In the genomic region with DNA sequence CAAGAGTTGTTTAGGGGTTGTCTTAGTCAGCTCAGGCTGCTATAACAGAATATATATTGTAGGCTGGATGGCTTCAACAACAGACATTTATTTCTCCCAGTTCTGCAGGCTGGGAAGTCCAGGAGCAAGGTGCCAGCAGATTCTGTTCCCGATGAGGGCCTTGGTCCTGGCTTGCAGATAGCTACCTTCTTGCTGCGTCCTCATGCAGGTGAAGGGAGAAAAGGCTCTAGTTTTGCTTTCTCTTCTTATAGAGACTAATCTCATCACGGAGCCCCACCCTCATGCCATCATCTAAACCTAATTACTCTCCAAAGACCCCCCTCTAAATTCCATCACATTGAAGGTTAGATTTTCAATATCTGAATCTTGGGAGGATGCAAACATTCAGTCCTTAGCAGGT, we compare ENCODE assay signal across 16 cellular contexts.
DNase-seq lines count a peak whose midpoint lies in the region; ATAC-seq, FAIRE-seq and TF ChIP-seq lines count a peak whose summit lies in the region.
"Had no signal": no experiment of that assay in that cellular context is flagged by ENCODE, and none has a peak within 500 bp of the region (broad histone marks: within the 10 kb centered on the region; RNA-seq: fewer than 3 reads in every experiment).

No MANE protein-coding gene starts in this region.

- peak overlapping the region; percentile 35 for H3K23ac ChIP-seq in IMR-90 (ENCODE audit: low read depth, low read length)
- no peak overlapping the region for H3K23ac ChIP-seq in trophoblast cell (ENCODE audit: low read length)

- H3K4ac ChIP-seq in IMR-90 (ENCODE audit: low read depth, low read length): peak overlapping the region; percentile 82; the same call in 1 of the 2 replicates
- H3K4ac ChIP-seq in trophoblast cell (ENCODE audit: low read depth, low read length): no peak overlapping the region

- no TSS peak for BruUV-seq in IMR-90 (replicated peaks; lab: Mats Ljungman, UMichigan)

- no peak for TF ChIP-seq POLR2A in IMR-90 (IDR thresholded peaks at IDR 0.05; ENCODE audit: low read depth, low read length)
- no peak for TF ChIP-seq POLR2A in body of pancreas (IDR thresholded peaks at IDR 0.05)

- peaks cover 12% of the 10 kb centered on the region for H3F3A ChIP-seq in smooth muscle cell (ENCODE audit: low read depth)

- no peak overlapping the region for H2BK12ac ChIP-seq in trophoblast cell (ENCODE audit: low read length)

- POLR2A ChIA-PET in activated CD4-positive, alpha-beta T cell treated with anti-CD3 and anti-CD28 coated beads, Interleukin-2, amount 10 ng/mL, durations not matched to agents 7 days and 5 days (lab: Charles Lee): no interaction called here
- POLR2A ChIA-PET in IMR-90 (lab: Charles Lee; ENCODE audit: unreplicated experiment): no interaction called here

- H3K27me3 ChIP-seq in IMR-90 (ENCODE audit: control insufficient read depth, insufficient read depth, low read length) (no peaks in the 10 kb centered on the region), body of pancreas (no peaks in the 10 kb centered on the region), smooth muscle cell (ENCODE audit: low read depth) (no peaks in the 10 kb centered on the region), trophoblast cell (ENCODE audit: insufficient read depth, low read length) (no peaks in the 10 kb centered on the region)

- no peak overlapping the region for H2AK9ac ChIP-seq in IMR-90 (replicated peaks; ENCODE audit: low read depth, low read length, poor library complexity)

- H2BK20ac ChIP-seq in IMR-90 (ENCODE audit: low read depth, low read length): peak overlapping the region; percentile 83; the same call in 1 of the 2 replicates

- no CpG with 5 or more reads among the region's 3 CpGs for WGBS in IMR-90 (ENCODE audit: extremely low coverage in 2 of 2, insufficient read length in 1 of 2), 2 experiments
- 70 to 73% methylated on average over 3 of the region's 3 CpGs for WGBS in body of pancreas, 2 donors
- 98% methylated on average over 3 of the region's 3 CpGs for WGBS in smooth muscle cell (ENCODE audit: low lambda C conversion rate)
- WGBS in trophoblast cell (ENCODE audit: extremely low coverage, insufficient coverage, insufficient read length): no CpG with 5 or more reads among the region's 3 CpGs

- dilution Hi-C loops in IMR-90 (cut with HindIII; ENCODE audit: low sequenced_read_pairs, unreplicated experiment): no loop called here

- no peak overlapping the region for H3K56ac ChIP-seq in IMR-90 (ENCODE audit: extremely low read depth, insufficient read depth, low read length)

- H3K27ac ChIP-seq in IMR-90 (ENCODE audit: insufficient read depth, low read length) (no peak overlapping the region), body of pancreas (peak overlapping the region in 3 of 4 donors; percentile 45 to 94 (median 86)), smooth muscle cell (ENCODE audit: low read depth) (no peak overlapping the region), trophoblast cell (ENCODE audit: low read depth, low read length) (no peak overlapping the region)
- H3K27ac ChIP-seq: VCaP had no signal

- H2AFZ ChIP-seq in IMR-90 (replicated peaks; ENCODE audit: low read length, poor library complexity) (no peak overlapping the region), smooth muscle cell (ENCODE audit: low read depth) (no peak overlapping the region), trophoblast cell (ENCODE audit: insufficient read depth, low read length, poor library complexity) (no peak overlapping the region)

- no peaks in the 10 kb centered on the region for H3K79me2 ChIP-seq in smooth muscle cell (ENCODE audit: low read depth)
- peaks cover 2% of the 10 kb centered on the region for H3K79me2 ChIP-seq in trophoblast cell (ENCODE audit: control insufficient read depth, insufficient read depth, low read length, poor library complexity)

- H2BK5ac ChIP-seq in IMR-90 (ENCODE audit: low read depth, low read length, poor library complexity, severe bottlenecking) (no peak overlapping the region), trophoblast cell (ENCODE audit: low read depth, low read length, poor library complexity) (no peak overlapping the region)

- H2AK5ac ChIP-seq in IMR-90 (ENCODE audit: low read depth, low read length) (peak overlapping the region; percentile 80; the same call in 1 of the 2 replicates), trophoblast cell (ENCODE audit: low read length) (no peak overlapping the region)

- DNase-seq in activated CD4-positive, alpha-beta T cell treated with anti-CD3 and anti-CD28 coated beads, Interleukin-2, amount 10 ng/mL, durations not matched to agents 7 days and 5 days: no peak
- DNase-seq in activated CD4-positive, alpha-beta T cell treated with anti-CD3 and anti-CD28 coated beads for 1 hour: no peak
- DNase-seq in IMR-90 (no peak), body of pancreas (no peak), smooth muscle cell (lab: John Stamatoyannopoulos, UW; ENCODE audit: unreplicated experiment) (no peak), urothelium cell line (ENCODE audit: low spot score) (no peak), NCI-H1436 treated with DMSO at 0.1 percent for 48 hours (lab: John Stamatoyannopoulos, UW) (no peak), trophoblast cell (no peak)
- DNase-seq: effector memory CD8-positive, alpha-beta T cell; mesenchymal stem cell; NCI-H1048 had no signal

- H2BK15ac ChIP-seq in IMR-90 (ENCODE audit: low read depth, low read length): no peak overlapping the region

- H3K18ac ChIP-seq in IMR-90 (ENCODE audit: low read depth, low read length) (no peak overlapping the region), trophoblast cell (ENCODE audit: low read length) (no peak overlapping the region)

- no peak overlapping the region for H4K12ac ChIP-seq in trophoblast cell (ENCODE audit: low read depth, low read length)

- H3K9ac ChIP-seq in IMR-90 (ENCODE audit: low read depth, low read length) (no peak overlapping the region), smooth muscle cell (ENCODE audit: low read depth) (no peak overlapping the region), trophoblast cell (ENCODE audit: low read length) (no peak overlapping the region)

- ATAC-seq in IMR-90 (ENCODE audit: low read depth): no peak
- ATAC-seq in body of pancreas: no peak

- H4K91ac ChIP-seq in IMR-90 (ENCODE audit: insufficient read depth, low read depth, low read length) (no peak overlapping the region), trophoblast cell (ENCODE audit: low read depth, low read length) (no peak overlapping the region)

- TF ChIP-seq CTCF in IMR-90 (conservative IDR thresholded peaks at IDR 0.05; ENCODE audit: low read depth, low read length): no peak
- no peak for TF ChIP-seq CTCF in body of pancreas (IDR thresholded peaks at IDR 0.05)
- no peak for TF ChIP-seq CTCF in smooth muscle cell (IDR thresholded peaks at IDR 0.05; ENCODE audit: borderline replicate concordance, insufficient read depth, poor library complexity, severe bottlenecking)

- H3K27me3 Mint-ChIP-seq in activated CD4-positive, alpha-beta T cell treated with anti-CD3 and anti-CD28 coated beads, Interleukin-2, amount 10 ng/mL, durations not matched to agents 7 days and 5 days: no peaks in the 10 kb centered on the region

- H3K14ac ChIP-seq in IMR-90 (replicated peaks; ENCODE audit: low read depth, low read length): no peak overlapping the region
- H3K14ac ChIP-seq in trophoblast cell (ENCODE audit: low read length): no peak overlapping the region

- H4K8ac ChIP-seq in IMR-90 (ENCODE audit: low read depth in 2 of 2, low read length in 2 of 2) (no peak overlapping the region; a peak in 2 of 4 replicates), trophoblast cell (ENCODE audit: low read depth, low read length) (no peak overlapping the region)

- H3K36me3 Mint-ChIP-seq in activated CD4-positive, alpha-beta T cell treated with anti-CD3 and anti-CD28 coated beads, Interleukin-2, amount 10 ng/mL, durations not matched to agents 7 days and 5 days (ENCODE audit: low read depth): no peaks in the 10 kb centered on the region

- H3K79me1 ChIP-seq in IMR-90 (ENCODE audit: low read depth in 1 of 2, low read length in 2 of 2) (peaks cover 0 to 4% of the 10 kb centered on the region in 2 experiments; a peak in 1 of 4 replicates), trophoblast cell (ENCODE audit: low read length) (peaks cover 14% of the 10 kb centered on the region)

- H3K4me1 Mint-ChIP-seq in activated CD4-positive, alpha-beta T cell treated with anti-CD3 and anti-CD28 coated beads, Interleukin-2, amount 10 ng/mL, durations not matched to agents 7 days and 5 days: peaks cover 60% of the 10 kb centered on the region

- H3K4me3 ChIP-seq in IMR-90 (ENCODE audit: insufficient read depth, low read depth, low read length): no peak overlapping the region
- no peak overlapping the region for H3K4me3 ChIP-seq in body of pancreas
- H3K4me3 ChIP-seq in smooth muscle cell: no peak overlapping the region
- H3K4me3 ChIP-seq in trophoblast cell (ENCODE audit: low read depth, low read length): no peak overlapping the region

- CTCF ChIA-PET in activated CD4-positive, alpha-beta T cell treated with anti-CD3 and anti-CD28 coated beads, Interleukin-2, amount 10 ng/mL, durations not matched to agents 7 days and 5 days (lab: Charles Lee): interaction anchor here (1.2 to 3.7 kb wide), 4 partner anchors 10 to 67 kb away, joined by 3 to 15 read pairs (median 6); no protein-coding TSS in a partner anchor
- CTCF ChIA-PET in IMR-90 (lab: Yijun Ruan, JAX): no interaction called here

- H3K9me3 Mint-ChIP-seq in activated CD4-positive, alpha-beta T cell treated with anti-CD3 and anti-CD28 coated beads, Interleukin-2, amount 10 ng/mL, durations not matched to agents 7 days and 5 days: no peaks in the 10 kb centered on the region
- H3K9me3 Mint-ChIP-seq: effector memory CD8-positive, alpha-beta T cell had no signal

- peaks cover 25% of the 10 kb centered on the region for H3K9me1 ChIP-seq in IMR-90 (ENCODE audit: insufficient read depth, low read length)

- H4K20me1 ChIP-seq in IMR-90 (ENCODE audit: insufficient read depth, low read length) (no peaks in the 10 kb centered on the region), smooth muscle cell (ENCODE audit: low read depth) (no peaks in the 10 kb centered on the region)

- H3K9me3 ChIP-seq in IMR-90 (ENCODE audit: control insufficient read depth, insufficient read depth, low read length) (no peaks in the 10 kb centered on the region), body of pancreas (no peaks in the 10 kb centered on the region), smooth muscle cell (replicated peaks; ENCODE audit: low read depth) (no peaks in the 10 kb centered on the region), trophoblast cell (ENCODE audit: insufficient read depth, low read depth, low read length) (no peaks in the 10 kb centered on the region)

- in situ Hi-C loops in IMR-90 (cut with MboI; ENCODE audit: low sequenced_read_pairs): no loop called here

- no peak overlapping the region for H3K4me2 ChIP-seq in IMR-90 (ENCODE audit: low read depth, low read length)
- peak overlapping the region; percentile 96 for H3K4me2 ChIP-seq in smooth muscle cell
- H3K4me2 ChIP-seq in trophoblast cell (ENCODE audit: low read length): no peak overlapping the region

- H4K5ac ChIP-seq in IMR-90 (ENCODE audit: low read depth, low read length): no peak overlapping the region; the same call in 1 of the 2 replicates

- H3K4me3 Mint-ChIP-seq in activated CD4-positive, alpha-beta T cell treated with anti-CD3 and anti-CD28 coated beads, Interleukin-2, amount 10 ng/mL, durations not matched to agents 7 days and 5 days: peak overlapping the region; percentile 72

- H3K4me1 ChIP-seq in IMR-90 (ENCODE audit: control insufficient read depth, insufficient read depth, low read length) (peaks cover 29% of the 10 kb centered on the region), body of pancreas (peaks cover 49% of the 10 kb centered on the region), smooth muscle cell (ENCODE audit: low read depth) (peaks cover 19% of the 10 kb centered on the region), trophoblast cell (ENCODE audit: control insufficient read depth in 1 of 2, insufficient read depth in 2 of 2, low read length in 2 of 2) (peaks cover 8 to 14% of the 10 kb centered on the region in 2 experiments)

- intact Hi-C loops in IMR-90 (cut with micrococcal nuclease) (loop anchor here (5.0 kb wide), 2 partner anchors 62 to 122 kb away; no protein-coding TSS in a partner anchor), body of pancreas (cut with DNase I) (no loop called here)

- H2BK120ac ChIP-seq in IMR-90 (ENCODE audit: low read depth, low read length) (peak overlapping the region; percentile 32), trophoblast cell (ENCODE audit: insufficient read depth, low read length, poor library complexity) (no peak overlapping the region)

- no peak for FAIRE-seq in urothelium cell line (lab: Jason Lieb, UNC)
- FAIRE-seq: bronchial epithelial cell, D721Med, H1 had no signal

- peak overlapping the region; percentile 95 for H3K27ac Mint-ChIP-seq in activated CD4-positive, alpha-beta T cell treated with anti-CD3 and anti-CD28 coated beads, Interleukin-2, amount 10 ng/mL, durations not matched to agents 7 days and 5 days
- H3K27ac Mint-ChIP-seq: progenitor cell of endocrine pancreas had no signal

- no peak for TF ChIP-seq RAD21 in IMR-90 (IDR thresholded peaks at IDR 0.05; ENCODE audit: low read length)

- no peaks in the 10 kb centered on the region for H3K36me3 ChIP-seq in IMR-90 (ENCODE audit: control insufficient read depth, insufficient read depth, low read length)
- no peaks in the 10 kb centered on the region for H3K36me3 ChIP-seq in body of pancreas (replicated peaks in 1 of 2; ENCODE audit: insufficient read depth in 1 of 2, low read depth in 2 of 2)
- no peaks in the 10 kb centered on the region for H3K36me3 ChIP-seq in smooth muscle cell (ENCODE audit: low read depth)
- no peaks in the 10 kb centered on the region for H3K36me3 ChIP-seq in trophoblast cell (ENCODE audit: control insufficient read depth in 1 of 2, insufficient read depth in 2 of 2, low read length in 2 of 2)

Comparison
In these comparisons a context has a peak if more than half of its experiments do, and no peak if none do; other contexts are left out.
1. H3K27ac ChIP-seq: peak in body of pancreas (3 of 4); none in IMR-90 (single experiment), smooth muscle cell (single experiment) and trophoblast cell (single experiment).